Comparison of ENCODE assay signal across 17 cellular contexts in genomic region chr15:53910236-53910849, GRCh38.
DNase-seq lines count a peak whose midpoint lies in the region; ATAC-seq and TF ChIP-seq lines count a peak whose summit lies in the region.
"Had no signal": no experiment of that assay in that cellular context is flagged by ENCODE, and none has a peak within 500 bp of the region (broad histone marks: within the 10 kb centered on the region; RNA-seq: fewer than 3 reads in every experiment).

No MANE protein-coding gene starts in this region.

- no peaks in the 10 kb centered on the region for H3K27me3 ChIP-seq in suprapubic skin
- H3K27me3 ChIP-seq: BLaER1 treated with 17β-estradiol and CSF1 and Interleukin-3, amounts not matched to agents 10 nM and 100 nM; testis had no signal

- H3K27ac ChIP-seq in suprapubic skin, result peak overlapping the region; percentile 18
- H3K27ac ChIP-seq: BLaER1 treated with 17β-estradiol and CSF1 and Interleukin-3, amounts not matched to agents 10 nM and 100 nM; testis had no signal

- H3K9me3 ChIP-seq in suprapubic skin, result no peaks in the 10 kb centered on the region
- H3K9me3 ChIP-seq: BLaER1 treated with 17β-estradiol and CSF1 and Interleukin-3, amounts not matched to agents 10 nM and 100 nM; testis had no signal

- H3K4me1 ChIP-seq in suprapubic skin, result peaks cover 3% of the 10 kb centered on the region
- H3K4me1 ChIP-seq: BLaER1 treated with 17β-estradiol and CSF1 and Interleukin-3, amounts not matched to agents 10 nM and 100 nM; testis had no signal

- TF ChIP-seq POLR2A in suprapubic skin (IDR thresholded peaks at IDR 0.05), result no peak

- peak overlapping the region; percentile 5 for H3K4me3 ChIP-seq in suprapubic skin
- H3K4me3 ChIP-seq: BLaER1 treated with 17β-estradiol and CSF1 and Interleukin-3, amounts not matched to agents 10 nM and 100 nM; testis had no signal

- no peaks in the 10 kb centered on the region for H3K36me3 ChIP-seq in suprapubic skin
- H3K36me3 ChIP-seq: BLaER1 treated with 17β-estradiol and CSF1 and Interleukin-3, amounts not matched to agents 10 nM and 100 nM had no signal

- ATAC-seq in GM18520 (IDR thresholded peaks at IDR 0.05; ENCODE audit: unreplicated experiment), result no peak
- ATAC-seq: activated CD4-positive, alpha-beta T cell treated with anti-CD3 and anti-CD28 coated beads for 36 hours; right cardiac atrium had no signal

- no peak for TF ChIP-seq CTCF in suprapubic skin (IDR thresholded peaks at IDR 0.05)

- peak; percentile 86 for DNase-seq in LoVo (ENCODE audit: low spot score)
- DNase-seq in astrocyte of the hippocampus (ENCODE audit: low read depth, low spot score), result peak; percentile 64
- DNase-seq in kidney tubule cell (ENCODE audit: low spot score), result peak; percentile 73
- DNase-seq in suprapubic skin (ENCODE audit: low spot score in 2 of 2), result no peak
- no peak for DNase-seq in NCI-H2196 treated with DMSO at 0.1 percent for 48 hours (lab: John Stamatoyannopoulos, UW; ENCODE audit: unreplicated experiment)
- DNase-seq in AG20443 (ENCODE audit: low spot score), result no peak
- no peak for DNase-seq in HK-2 (ENCODE audit: unreplicated experiment)
- DNase-seq: activated CD4-positive, alpha-beta T cell treated with anti-CD3 and anti-CD28 coated beads for 36 hours; activated CD8-positive, alpha-beta memory T cell treated with anti-CD3 and anti-CD28 coated beads, Interleukin-2, amount 50 U/mL, for 48 hours; effector CD8-positive, alpha-beta T cell; foreskin fibroblast; NCI-H1930; right cardiac atrium; SHP77 treated with DMSO at 0.1 percent for 48 hours; testis had no signal

- no peak for TF ChIP-seq EP300 in suprapubic skin (IDR thresholded peaks at IDR 0.05)

- WGBS in suprapubic skin, result 38% methylated on average over 12 of the region's 12 CpGs

Comparison
In these comparisons a context has a peak if more than half of its experiments do, and no peak if none do; other contexts are left out.
1. DNase-seq: peak in LoVo (single experiment), astrocyte of the hippocampus (single experiment) and kidney tubule cell (single experiment); none in suprapubic skin (0 of 2), NCI-H2196 treated with DMSO at 0.1 percent for 48 hours (single experiment), AG20443 (single experiment) and HK-2 (single experiment).